Comparison of ENCODE assay signal across 28 cellular contexts in the genomic region with DNA sequence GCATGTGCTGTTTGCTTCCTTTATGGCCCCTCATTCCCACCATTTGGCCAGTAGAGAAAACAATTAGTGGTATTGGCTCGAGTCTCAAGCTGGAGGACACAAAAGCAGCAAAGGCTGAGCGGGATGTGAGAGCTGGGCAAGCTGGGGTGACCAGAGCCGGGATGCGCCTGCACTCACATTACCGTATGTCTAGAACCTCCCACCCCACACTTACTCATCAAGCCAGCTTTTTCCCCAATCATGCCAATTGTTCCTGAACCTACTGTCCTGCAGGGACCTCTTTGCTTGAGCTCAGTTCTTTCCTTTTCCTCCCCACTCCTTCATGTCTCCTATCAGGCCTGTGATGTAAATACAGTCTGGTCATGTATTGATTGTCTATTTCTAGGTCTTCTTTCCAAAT. TPM values are rescaled to one million over a fixed set of nuclear protein-coding genes. Genes with fewer than 3 reads are reported as not detected.
DNase-seq lines count a peak whose midpoint lies in the region; ATAC-seq, FAIRE-seq and TF ChIP-seq lines count a peak whose summit lies in the region.
"Had no signal": no experiment of that assay in that cellular context is flagged by ENCODE, and none has a peak within 500 bp of the region (broad histone marks: within the 10 kb centered on the region; RNA-seq: fewer than 3 reads in every experiment).

No MANE protein-coding gene starts in this region.

- no peaks in the 10 kb centered on the region for H3K9me3 Mint-ChIP-seq in osteocyte (ENCODE audit: unreplicated experiment)
- H3K9me3 Mint-ChIP-seq: activated naive CD4-positive, alpha-beta T cell treated with anti-CD3 and anti-CD28 coated beads, Interleukin-2, amount 50 U/mL, for 72 hours; activated T-cell treated with anti-CD3 and anti-CD28 coated beads, Interleukin-2, amount 50 U/mL, for 72 hours; memory B cell; naive thymus-derived CD8-positive, alpha-beta T cell; stimulated activated memory B cell treated with anti-CD40 and anti-IgM and Interleukin-4, amounts not matched to agents 10 μg/mL and 1 μg/mL and 100 μg/mL, for 72 hours had no signal

- peaks cover 61% of the 10 kb centered on the region for H3K4me1 Mint-ChIP-seq in osteocyte (ENCODE audit: unreplicated experiment)
- H3K4me1 Mint-ChIP-seq: memory B cell; stimulated activated memory B cell treated with anti-CD40 and anti-IgM and Interleukin-4, amounts not matched to agents 10 μg/mL and 1 μg/mL and 100 μg/mL, for 72 hours had no signal

- ATAC-seq in RWPE2 (ENCODE audit: low read depth) (no peak), GM18502 (IDR thresholded peaks at IDR 0.05; ENCODE audit: poor library complexity, unreplicated experiment) (no peak)
- ATAC-seq: activated naive CD4-positive, alpha-beta T cell treated with anti-CD3 and anti-CD28 coated beads, Interleukin-2, amount 50 U/mL, for 72 hours; activated T-cell treated with anti-CD3 and anti-CD28 coated beads, Interleukin-2, amount 50 U/mL, for 72 hours; left cardiac atrium; naive thymus-derived CD8-positive, alpha-beta T cell; stimulated activated memory B cell treated with anti-CD40 and anti-IgM and Interleukin-4, amounts not matched to agents 10 μg/mL and 1 μg/mL and 100 μg/mL, for 72 hours had no signal

- no peak for FAIRE-seq in frontal cortex (lab: Jason Lieb, UNC)
- FAIRE-seq: G401.6, HTR-8/SVneo, urothelium cell line had no signal

- H3K36me3 ChIP-seq in RWPE2 (ENCODE audit: low read depth) (peaks cover 10% of the 10 kb centered on the region), H7 (replicated peaks; ENCODE audit: control insufficient read depth, insufficient read depth, low read length) (peaks cover 1% of the 10 kb centered on the region; the same call in 1 of the 2 replicates)
- H3K36me3 ChIP-seq: ascending aorta, sigmoid colon, SJCRH30, suprapubic skin had no signal

- H3K4me3 ChIP-seq in RWPE2 (ENCODE audit: severe bottlenecking) (no peak overlapping the region), fibroblast of the aortic adventitia (ENCODE audit: low read depth, low read length) (no peak overlapping the region), H7 (ENCODE audit: insufficient read depth, low read depth, low read length) (no peak overlapping the region)
- H3K4me3 ChIP-seq: ascending aorta, sigmoid colon, SJCRH30, suprapubic skin had no signal

- H3K9me3 ChIP-seq in RWPE2 (ENCODE audit: severe bottlenecking), result no peaks in the 10 kb centered on the region
- H3K9me3 ChIP-seq: ascending aorta, sigmoid colon, SJCRH30, suprapubic skin had no signal

- H3K27me3 ChIP-seq in RWPE2 (ENCODE audit: insufficient read depth, poor library complexity, severe bottlenecking) (no peaks in the 10 kb centered on the region), H7 (ENCODE audit: control insufficient read depth, insufficient read depth, low read length) (no peaks in the 10 kb centered on the region)
- H3K27me3 ChIP-seq: ascending aorta, sigmoid colon, SJCRH30, suprapubic skin had no signal

- H3K36me3 Mint-ChIP-seq in osteocyte (ENCODE audit: unreplicated experiment), result no peaks in the 10 kb centered on the region
- H3K36me3 Mint-ChIP-seq: activated naive CD4-positive, alpha-beta T cell treated with anti-CD3 and anti-CD28 coated beads, Interleukin-2, amount 50 U/mL, for 72 hours; memory B cell; naive thymus-derived CD8-positive, alpha-beta T cell; stimulated activated memory B cell treated with anti-CD40 and anti-IgM and Interleukin-4, amounts not matched to agents 10 μg/mL and 1 μg/mL and 100 μg/mL, for 72 hours had no signal

- DNase-seq in EH (ENCODE audit: low read depth), result peak; percentile 53
- no peak for DNase-seq in RWPE2 (ENCODE audit: low spot score)
- peak; percentile 19 for DNase-seq in fibroblast of the aortic adventitia (ENCODE audit: low read depth)
- DNase-seq in osteocyte (ENCODE audit: extremely low spot score, unreplicated experiment), result no peak
- no peak for DNase-seq in frontal cortex (ENCODE audit: low spot score in 2 of 2)
- DNase-seq in stimulated activated CD4-positive, alpha-beta T cell treated with anti-CD3 and anti-CD28 coated beads, Interleukin-4, amount 100 ng/mL, for 1 hour, result no peak
- DNase-seq in H7, result no peak
- DNase-seq: activated CD4-positive, alpha-beta T cell treated with anti-CD3 and anti-CD28 coated beads for 4 hours; activated T-cell treated with anti-CD3 and anti-CD28 coated beads, Interleukin-2, amount 50 U/mL, for 72 hours; effector CD4-positive, alpha-beta T cell; left cardiac atrium; naive thymus-derived CD8-positive, alpha-beta T cell; NCI-H1048; NCI-H187 treated with DMSO at 0.1 percent for 48 hours; NCI-H226; sigmoid colon; SJCRH30 had no signal

- peaks cover 24% of the 10 kb centered on the region for H3K4me1 ChIP-seq in RWPE2 (ENCODE audit: insufficient read depth, poor library complexity, severe bottlenecking)

- no peak overlapping the region for H3K4me3 Mint-ChIP-seq in osteocyte (ENCODE audit: unreplicated experiment)
- H3K4me3 Mint-ChIP-seq: activated T-cell treated with anti-CD3 and anti-CD28 coated beads, Interleukin-2, amount 50 U/mL, for 72 hours; memory B cell; naive thymus-derived CD8-positive, alpha-beta T cell; stimulated activated memory B cell treated with anti-CD40 and anti-IgM and Interleukin-4, amounts not matched to agents 10 μg/mL and 1 μg/mL and 100 μg/mL, for 72 hours had no signal

- TF ChIP-seq CTCF in RWPE2 (IDR thresholded peaks at IDR 0.05; ENCODE audit: poor library complexity, severe bottlenecking) (no peak), fibroblast of the aortic adventitia (IDR thresholded peaks at IDR 0.05; ENCODE audit: insufficient read depth, low read length) (no peak), osteocyte (IDR thresholded peaks at IDR 0.05) (no peak)

- H3K27me3 Mint-ChIP-seq in osteocyte (ENCODE audit: unreplicated experiment), result no peaks in the 10 kb centered on the region

- peak overlapping the region; percentile 90 for H3K27ac Mint-ChIP-seq in osteocyte (ENCODE audit: unreplicated experiment)
- H3K27ac Mint-ChIP-seq: activated naive CD4-positive, alpha-beta T cell treated with anti-CD3 and anti-CD28 coated beads, Interleukin-2, amount 50 U/mL, for 72 hours; activated T-cell treated with anti-CD3 and anti-CD28 coated beads, Interleukin-2, amount 50 U/mL, for 72 hours; memory B cell; naive thymus-derived CD8-positive, alpha-beta T cell; stimulated activated memory B cell treated with anti-CD40 and anti-IgM and Interleukin-4, amounts not matched to agents 10 μg/mL and 1 μg/mL and 100 μg/mL, for 72 hours had no signal

- peak overlapping the region; percentile 88 for H3K27ac ChIP-seq in RWPE2 (ENCODE audit: poor library complexity, severe bottlenecking)
- H3K27ac ChIP-seq: ascending aorta, KMS-11, SJCRH30, suprapubic skin had no signal

RNA-seq across cellular contexts. Expression of a gene that starts 45.9 kb away (rescaled TPM):
- total RNA-seq in fibroblast of the aortic adventitia (ENCODE audit: low replicate concordance) (96.8 and 96.9 TPM in 2 replicates), osteocyte (122 TPM in 2 replicates), frontal cortex (13.5 TPM)
- 48.2 and 56.5 TPM in 2 replicates for total RNA-seq in H7 (2014; rRNA removed; shearing (Covaris generic))
- total RNA-seq: activated T-cell treated with anti-CD3 and anti-CD28 coated beads, Interleukin-2, amount 50 U/mL, for 72 hours; naive thymus-derived CD8-positive, alpha-beta T cell; T-helper 1 cell treated with Interleukin-12 subunit alpha and Interleukin-12 subunit beta and Interleukin-4 antibody, amounts not matched to agents 30 ng/mL and 1 ng/mL, for 36 hours had no signal

Comparison
In these comparisons a context has a peak if more than half of its experiments do, and no peak if none do; other contexts are left out.
1. DNase-seq: peak in EH (single experiment) and fibroblast of the aortic adventitia (single experiment); none in RWPE2 (single experiment), osteocyte (single experiment), frontal cortex (0 of 2), stimulated activated CD4-positive, alpha-beta T cell treated with anti-CD3 and anti-CD28 coated beads, Interleukin-4, amount 100 ng/mL, for 1 hour (single experiment) and H7 (single experiment).